14 cellular contexts compared by ENCODE assay signal in genomic region chr11:69350596-69350995, GRCh38. TPM values are rescaled to one million over a fixed set of nuclear protein-coding genes. Genes with fewer than 3 reads are reported as not detected.
"Had no signal": no experiment of that assay in that cellular context is flagged by ENCODE, and none has a peak within 500 bp of the region (broad histone marks: within the 10 kb centered on the region; RNA-seq: fewer than 3 reads in every experiment).

No MANE protein-coding gene starts in this region.

- H3K27ac ChIP-seq: body of pancreas, esophagus muscularis mucosa, foreskin keratinocyte, heart left ventricle, left lung, thoracic aorta had no signal

- DNase-seq: activated CD4-positive, alpha-beta T cell treated with anti-CD3 and anti-CD28 coated beads for 48 hours; activated CD8-positive, alpha-beta T cell treated with anti-CD3 and anti-CD28 coated beads, Interleukin-2, amount 10 ng/mL, durations not matched to agents 7 days and 5 days; activated naive CD4-positive, alpha-beta T cell treated with anti-CD3 and anti-CD28 coated beads for 36 hours; body of pancreas; foreskin keratinocyte; heart left ventricle; left lung; stimulated activated CD4-positive, alpha-beta T cell treated with anti-CD3 and anti-CD28 coated beads, Interleukin-4, amount 100 ng/mL, for 4 hours; stimulated activated naive CD8-positive, alpha-beta T cell treated with anti-CD3 and anti-CD28 coated beads, Interleukin-15, amount 100 ng/mL, for 72 hours had no signal

- H3K27me3 ChIP-seq: body of pancreas, foreskin keratinocyte, heart left ventricle, left lung had no signal

- H3K9me3 ChIP-seq: body of pancreas, thoracic aorta had no signal

- H3K36me3 ChIP-seq: esophagus muscularis mucosa, heart left ventricle, left lung, thoracic aorta had no signal

- ATAC-seq: activated CD8-positive, alpha-beta T cell treated with anti-CD3 and anti-CD28 coated beads, Interleukin-2, amount 10 ng/mL, durations not matched to agents 7 days and 5 days; activated T-helper 17 cell treated with anti-CD3 and anti-CD28 coated beads, Interleukin-2, amount 50 U/mL, for 72 hours; body of pancreas; foreskin keratinocyte; heart left ventricle; left lung; natural killer cell treated with Interleukin-12 subunit alpha and Interleukin-12 subunit beta and Interleukin-15 and Interleukin-18, amount 100 ng/mL, for 72 hours; stimulated activated naive CD8-positive, alpha-beta T cell treated with anti-CD3 and anti-CD28 coated beads, Interleukin-15, amount 100 ng/mL, for 72 hours; WTC11 had no signal

- H3K4me1 ChIP-seq: esophagus muscularis mucosa had no signal

- H3K4me3 ChIP-seq: body of pancreas, esophagus muscularis mucosa, heart left ventricle, left lung, thoracic aorta had no signal

RNA-seq across cellular contexts. Expression of gene MYEOV, which starts 56.6 kb away (rescaled TPM):
- total RNA-seq: activated CD8-positive, alpha-beta T cell treated with anti-CD3 and anti-CD28 coated beads, Interleukin-2, amount 10 ng/mL, durations not matched to agents 7 days and 5 days; esophagus muscularis mucosa; natural killer cell treated with Interleukin-12 subunit alpha and Interleukin-12 subunit beta and Interleukin-15 and Interleukin-18, amount 100 ng/mL, for 72 hours had no signal
